Comparison of ENCODE assay signal across 8 cellular contexts in genomic region chr9:109320338-109320733, GRCh38. TPM values are rescaled to one million over a fixed set of nuclear protein-coding genes. Genes with fewer than 3 reads are reported as not detected.
DNase-seq lines count a peak whose midpoint lies in the region; ATAC-seq and TF ChIP-seq lines count a peak whose summit lies in the region.

No MANE protein-coding gene starts in this region.

- H3K27me3 Mint-ChIP-seq in progenitor cell of endocrine pancreas: peaks cover 47% of the 10 kb centered on the region
- peaks cover 79% of the 10 kb centered on the region for H3K27me3 Mint-ChIP-seq in CD4-positive, alpha-beta T cell

- no peaks in the 10 kb centered on the region for H3K36me3 ChIP-seq in esophagus muscularis mucosa

- peaks cover 0 to 31% (median 7%) of the 10 kb centered on the region in 4 donors for H3K27me3 ChIP-seq in esophagus muscularis mucosa
- peaks cover 54% of the 10 kb centered on the region for H3K27me3 ChIP-seq in CD4-positive, alpha-beta T cell (ENCODE audit: control insufficient read depth, insufficient read depth, low read length)

- no peaks in the 10 kb centered on the region for H3K9me3 ChIP-seq in esophagus muscularis mucosa
- H3K9me3 ChIP-seq in CD4-positive, alpha-beta T cell (ENCODE audit: control insufficient read depth, low read length): no peaks in the 10 kb centered on the region

- TF ChIP-seq POLR2A in esophagus muscularis mucosa (IDR thresholded peaks at IDR 0.05; ENCODE audit: low read depth): no peak

- ATAC-seq in GM21423 (IDR thresholded peaks at IDR 0.05; ENCODE audit: unreplicated experiment): peak; percentile 33
- ATAC-seq in HG03460 (IDR thresholded peaks at IDR 0.05; ENCODE audit: unreplicated experiment): peak; percentile 22
- no peak for ATAC-seq in CD4-positive, alpha-beta T cell (ENCODE audit: poor library complexity)

- H3K36me3 Mint-ChIP-seq in progenitor cell of endocrine pancreas (ENCODE audit: insufficient read depth): no peaks in the 10 kb centered on the region
- no peaks in the 10 kb centered on the region for H3K36me3 Mint-ChIP-seq in CD4-positive, alpha-beta T cell (ENCODE audit: low read depth)

- peaks cover 11% of the 10 kb centered on the region for H3K4me1 Mint-ChIP-seq in progenitor cell of endocrine pancreas (ENCODE audit: low read depth)
- H3K4me1 Mint-ChIP-seq in CD4-positive, alpha-beta T cell (ENCODE audit: low read depth): peaks cover 15% of the 10 kb centered on the region

- TF ChIP-seq CTCF in GM12865 (IDR thresholded peaks at IDR 0.05; ENCODE audit: insufficient read depth, low read depth, low read length, missing control alignments) (no peak), esophagus muscularis mucosa (IDR thresholded peaks at IDR 0.05) (no peak), progenitor cell of endocrine pancreas (IDR thresholded peaks at IDR 0.05; ENCODE audit: unreplicated experiment) (no peak)
- no peak for TF ChIP-seq CTCF in CD4-positive, alpha-beta T cell (IDR thresholded peaks at IDR 0.05)

- CTCF ChIA-PET in CD4-positive, alpha-beta T cell (lab: Charles Lee): no interaction called here

- H3K4me3 ChIP-seq in GM12865 (ENCODE audit: low read depth, low read length) (no peak overlapping the region), esophagus muscularis mucosa (peak overlapping the region; percentile 36 to 71 (median 45))

- no peaks in the 10 kb centered on the region for H3K9me3 Mint-ChIP-seq in progenitor cell of endocrine pancreas (ENCODE audit: low read depth)
- no peaks in the 10 kb centered on the region for H3K9me3 Mint-ChIP-seq in CD4-positive, alpha-beta T cell

- TF ChIP-seq EP300 in esophagus muscularis mucosa (IDR thresholded peaks at IDR 0.05): no peak

- no peak overlapping the region for H3K27ac ChIP-seq in esophagus muscularis mucosa (replicated peaks in 1 of 4)
- no peak overlapping the region for H3K27ac ChIP-seq in CD4-positive, alpha-beta T cell (ENCODE audit: low read depth, low read length)

- intact Hi-C loops in esophagus muscularis mucosa (cut with DNase I): no loop called here
- intact Hi-C loops in CD4-positive, alpha-beta T cell (cut with DNase I, micrococcal nuclease): loop anchor here (2.0 to 5.0 kb wide), 3 partner anchors 80 to 430 kb away; partner anchors contain the start of genes ABITRAM (in 1 of the 2) and ELP1 (in 1 of the 2)

- no CpG with 5 or more reads among the region's 75 CpGs for whole genome bisulfite sequencing in esophagus muscularis mucosa

- peaks cover 14 to 20% (median 18%) of the 10 kb centered on the region in 4 donors for H3K4me1 ChIP-seq in esophagus muscularis mucosa

- DNase-seq in GM12865 (ENCODE audit: low read depth) (peak; percentile 38), esophagus muscularis mucosa (ENCODE audit: extremely low spot score) (no peak), progenitor cell of endocrine pancreas (ENCODE audit: low spot score, unreplicated experiment) (no peak), NCI-H2171 treated with DMSO at 0.1 percent for 48 hours (lab: John Stamatoyannopoulos, UW) (no peak)
- DNase-seq in CD4-positive, alpha-beta T cell: no peak
- DNase-seq in activated CD4-positive, alpha-beta T cell treated with anti-CD3 and anti-CD28 coated beads for 48 hours: no peak

- POLR2A ChIA-PET in CD4-positive, alpha-beta T cell (lab: Charles Lee): no interaction called here

- no peak overlapping the region for H3K27ac Mint-ChIP-seq in progenitor cell of endocrine pancreas
- H3K27ac Mint-ChIP-seq in CD4-positive, alpha-beta T cell: no peak overlapping the region

- H3K4me3 Mint-ChIP-seq in progenitor cell of endocrine pancreas (ENCODE audit: low read depth): no peak overlapping the region
- no peak overlapping the region for H3K4me3 Mint-ChIP-seq in CD4-positive, alpha-beta T cell

RNA-seq across cellular contexts. Expression of gene EPB41L4B, which starts 0.5 kb away (rescaled TPM):
- total RNA-seq in esophagus muscularis mucosa: 1 to 10 TPM in 3 of 4 donors, under 1 TPM in 1; 0.42 to 2.3 (median 1.5) TPM
- total RNA-seq in progenitor cell of endocrine pancreas: 7.7 and 7.8 TPM in 2 replicates
- not detected for total RNA-seq in CD4-positive, alpha-beta T cell
